Comparison of ENCODE assay signal across 20 cellular contexts in the genomic region with DNA sequence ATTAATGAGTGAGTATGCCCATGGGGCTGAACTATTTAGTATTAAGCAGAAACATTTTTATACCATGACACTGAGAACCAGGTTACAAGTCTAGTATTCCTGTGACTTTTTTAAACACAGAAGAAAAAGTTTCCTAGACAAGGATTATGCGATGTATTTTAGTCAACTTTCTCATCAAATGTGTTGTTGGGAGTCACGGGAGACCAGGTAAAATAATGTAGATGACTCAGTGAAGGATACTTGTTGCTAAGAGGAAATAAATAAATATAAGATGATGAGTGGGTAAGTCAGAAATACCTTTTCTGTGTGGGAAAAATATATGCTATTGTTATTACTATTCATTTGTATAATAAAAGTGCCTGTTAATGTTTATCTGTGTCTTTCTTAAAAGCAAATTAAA.
"Had no signal": no experiment of that assay in that cellular context is flagged by ENCODE, and none has a peak within 500 bp of the region (broad histone marks: within the 10 kb centered on the region; RNA-seq: fewer than 3 reads in every experiment).

No MANE protein-coding gene starts in this region.

- FAIRE-seq: endometrium had no signal

- ATAC-seq: activated CD4-positive, alpha-beta T cell treated with anti-CD3 and anti-CD28 coated beads for 36 hours; activated T-cell treated with anti-CD3 and anti-CD28 coated beads, Interleukin-2, amount 50 U/mL, for 4 hours; lower lobe of right lung; right lobe of liver; stimulated activated naive CD8-positive, alpha-beta T cell treated with anti-CD3 and anti-CD28 coated beads, Interleukin-15, amount 100 ng/mL, for 72 hours had no signal

- DNase-seq: activated B cell treated with CpG ODN at 0.5 μM for 24 hours; activated CD4-positive, alpha-beta T cell treated with anti-CD3 and anti-CD28 coated beads for 36 hours; activated CD4-positive, alpha-beta T cell treated with anti-CD3 and anti-CD28 coated beads, Interleukin-2, amount 50 U/mL, for 4 hours; activated CD8-positive, alpha-beta memory T cell treated with anti-CD3 and anti-CD28 coated beads, Interleukin-2, amount 50 U/mL, for 48 hours; activated naive CD4-positive, alpha-beta T cell treated with Interleukin-2 at 50 U/mL for 16 hours; activated naive CD8-positive, alpha-beta T cell treated with anti-CD3 and anti-CD28 coated beads for 36 hours; activated T-cell treated with anti-CD3 and anti-CD28 coated beads, Interleukin-2, amount 50 U/mL, for 4 hours; foreskin melanocyte; glutamatergic neuron; lower lobe of right lung; naive B cell; occipital lobe; right lobe of liver; stimulated activated CD4-positive, alpha-beta T cell treated with anti-CD3 and anti-CD28 coated beads, Interleukin-1b, Interleukin-23, amount 100 ng/mL, for 48 hours; stimulated activated naive CD8-positive, alpha-beta T cell treated with anti-CD3 and anti-CD28 coated beads, Interleukin-15, amount 100 ng/mL, for 72 hours; T1000; tibial artery had no signal

- H3K4me3 Mint-ChIP-seq: activated B cell treated with CpG ODN at 0.5 μM for 24 hours; activated CD4-positive, alpha-beta T cell treated with anti-CD3 and anti-CD28 coated beads for 36 hours; activated naive CD8-positive, alpha-beta T cell treated with anti-CD3 and anti-CD28 coated beads for 36 hours; activated T-cell treated with anti-CD3 and anti-CD28 coated beads, Interleukin-2, amount 50 U/mL, for 4 hours; naive B cell; neural crest cell; stimulated activated naive CD8-positive, alpha-beta T cell treated with anti-CD3 and anti-CD28 coated beads, Interleukin-15, amount 100 ng/mL, for 72 hours; T-helper 1 cell treated with Interleukin-12 subunit alpha and Interleukin-12 subunit beta and Interleukin-4 antibody, amounts not matched to agents 30 μg/mL and 1 μg/mL, for 36 hours had no signal

- H3K36me3 Mint-ChIP-seq: naive B cell had no signal

- H3K27me3 Mint-ChIP-seq: activated B cell treated with CpG ODN at 0.5 μM for 24 hours; activated CD4-positive, alpha-beta T cell treated with anti-CD3 and anti-CD28 coated beads for 36 hours; activated naive CD8-positive, alpha-beta T cell treated with anti-CD3 and anti-CD28 coated beads for 36 hours; naive B cell; stimulated activated naive CD8-positive, alpha-beta T cell treated with anti-CD3 and anti-CD28 coated beads, Interleukin-15, amount 100 ng/mL, for 72 hours had no signal

- H3K27ac Mint-ChIP-seq: activated B cell treated with CpG ODN at 0.5 μM for 24 hours; activated CD4-positive, alpha-beta T cell treated with anti-CD3 and anti-CD28 coated beads for 36 hours; activated naive CD8-positive, alpha-beta T cell treated with anti-CD3 and anti-CD28 coated beads for 36 hours; stimulated activated naive CD8-positive, alpha-beta T cell treated with anti-CD3 and anti-CD28 coated beads, Interleukin-15, amount 100 ng/mL, for 72 hours; T-helper 1 cell treated with Interleukin-12 subunit alpha and Interleukin-12 subunit beta and Interleukin-4 antibody, amounts not matched to agents 30 μg/mL and 1 μg/mL, for 36 hours had no signal

- H3K9me3 Mint-ChIP-seq: activated B cell treated with CpG ODN at 0.5 μM for 24 hours; activated naive CD8-positive, alpha-beta T cell treated with anti-CD3 and anti-CD28 coated beads for 36 hours; activated T-cell treated with anti-CD3 and anti-CD28 coated beads, Interleukin-2, amount 50 U/mL, for 4 hours; naive B cell; neural crest cell; stimulated activated naive CD8-positive, alpha-beta T cell treated with anti-CD3 and anti-CD28 coated beads, Interleukin-15, amount 100 ng/mL, for 72 hours; T-helper 1 cell treated with Interleukin-12 subunit alpha and Interleukin-12 subunit beta and Interleukin-4 antibody, amounts not matched to agents 30 μg/mL and 1 μg/mL, for 36 hours had no signal
